ENCODE assay signal across 10 cellular contexts in the genomic region with DNA sequence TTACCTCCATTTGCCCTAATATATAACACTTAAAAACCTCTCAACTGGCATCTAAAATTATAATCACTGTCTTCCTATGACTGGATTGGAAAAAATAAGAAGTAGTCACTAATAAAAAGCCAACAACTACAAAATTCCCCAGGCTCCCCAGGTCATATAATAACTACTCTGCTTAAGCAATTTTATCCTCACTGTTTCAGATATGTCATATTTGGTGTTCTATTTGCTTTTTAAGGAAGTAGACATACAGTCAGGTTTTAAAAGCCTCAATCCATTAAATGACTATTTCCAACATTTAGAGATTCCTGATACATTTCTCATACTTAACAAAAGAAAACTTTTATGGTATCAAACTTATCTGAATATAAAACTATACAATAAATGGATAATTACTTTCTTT. TPM values are rescaled to one million over a fixed set of nuclear protein-coding genes. Genes with fewer than 3 reads are reported as not detected.
DNase-seq lines count a peak whose midpoint lies in the region; ATAC-seq and TF ChIP-seq lines count a peak whose summit lies in the region.
"Had no signal": no experiment of that assay in that cellular context is flagged by ENCODE, and none has a peak within 500 bp of the region (broad histone marks: within the 10 kb centered on the region; RNA-seq: fewer than 3 reads in every experiment).

No MANE protein-coding gene starts in this region.

- no peaks in the 10 kb centered on the region for H3K9me2 ChIP-seq in SK-N-SH
- no peaks in the 10 kb centered on the region for H3K9me2 ChIP-seq in neural cell (ENCODE audit: insufficient read depth, low read length)

- peak overlapping the region in 1 of 2 experiments; percentile 85; a peak in 2 of 4 replicates for H3K27ac ChIP-seq in SK-N-SH (ENCODE audit: low read depth in 2 of 2, low read length in 1 of 2)
- no peak overlapping the region for H3K27ac ChIP-seq in neural cell (ENCODE audit: low read length)

- H3K27ac Mint-ChIP-seq in activated naive CD8-positive, alpha-beta T cell treated with anti-CD3 and anti-CD28 coated beads for 36 hours, result no peak overlapping the region

- peaks cover 54% of the 10 kb centered on the region for H3K4me1 Mint-ChIP-seq in activated naive CD8-positive, alpha-beta T cell treated with anti-CD3 and anti-CD28 coated beads for 36 hours

- H3K9me3 Mint-ChIP-seq in activated naive CD8-positive, alpha-beta T cell treated with anti-CD3 and anti-CD28 coated beads for 36 hours, result no peaks in the 10 kb centered on the region

- H3K4me2 ChIP-seq in SK-N-SH (peak overlapping the region; percentile 78), neural cell (ENCODE audit: low read length) (peak overlapping the region; percentile 53)

- ATAC-seq in SK-N-SH treated with all-trans-retinoic acid at 6 μM for 48 hours (no peak), HG02852 (IDR thresholded peaks at IDR 0.05; ENCODE audit: unreplicated experiment) (no peak)

- TF ChIP-seq CTCF in SK-N-SH (IDR thresholded peaks at IDR 0.05) (no peak), neural cell (IDR thresholded peaks at IDR 0.05; ENCODE audit: poor library complexity, severe bottlenecking) (no peak)

- H4K20me1 ChIP-seq in SK-N-SH (ENCODE audit: insufficient read depth) (peaks cover 67% of the 10 kb centered on the region), neural cell (ENCODE audit: insufficient read depth) (no peaks in the 10 kb centered on the region)

- peaks cover 47% of the 10 kb centered on the region for H3F3A ChIP-seq in SK-N-SH (replicated peaks; ENCODE audit: insufficient read depth)
- peaks cover 8% of the 10 kb centered on the region for H3F3A ChIP-seq in neural cell (ENCODE audit: insufficient read depth, low read length, poor library complexity, severe bottlenecking)

- H3K4me1 ChIP-seq in SK-N-SH (ENCODE audit: control insufficient read depth in 1 of 2, insufficient read depth in 2 of 2, low read depth in 1 of 2, low read length in 1 of 2), result peaks cover 5 to 21% of the 10 kb centered on the region in 2 experiments; a peak in 3 of 4 replicates

- peak overlapping the region in 1 of 2 experiments; percentile 82; a peak in 3 of 4 replicates for H3K4me3 ChIP-seq in SK-N-SH (ENCODE audit: low read depth in 2 of 2, low read length in 1 of 2)
- peak overlapping the region; percentile 97 for H3K4me3 ChIP-seq in neural cell (ENCODE audit: low read length)

- no peak overlapping the region; the same call in 1 of the 2 replicates for H2AFZ ChIP-seq in SK-N-SH (ENCODE audit: low read depth)
- no peak overlapping the region for H2AFZ ChIP-seq in neural cell (ENCODE audit: low read depth, low read length)

- DNase-seq in SK-N-SH (no peak), Kasumi-1 (lab: John Stamatoyannopoulos, UW) (peak; percentile 28 to 40), NCI-H345 treated with DMSO at 0.1 percent for 48 hours (lab: John Stamatoyannopoulos, UW; ENCODE audit: unreplicated experiment) (no peak), NCI-H2107 (lab: John Stamatoyannopoulos, UW) (no peak)
- DNase-seq in activated naive CD8-positive, alpha-beta T cell treated with anti-CD3 and anti-CD28 coated beads for 36 hours, result no peak
- DNase-seq: hippocampal formation, NCI-H2227 treated with DMSO at 0.1 percent for 48 hours had no signal

- H3K4me3 Mint-ChIP-seq in activated naive CD8-positive, alpha-beta T cell treated with anti-CD3 and anti-CD28 coated beads for 36 hours, result peak overlapping the region; percentile 97

- POLR2A ChIA-PET in SK-N-SH (lab: Yijun Ruan, JAX), result interaction anchor here (1.2 kb wide), 1 partner anchor 39 kb away, joined by 3 read pairs; no protein-coding TSS in a partner anchor

- H3K9ac ChIP-seq in SK-N-SH, result peak overlapping the region; percentile 79; the same call in 1 of the 2 replicates
- H3K9ac ChIP-seq in neural cell (ENCODE audit: low read length), result no peak overlapping the region

- H3K9me3 ChIP-seq in SK-N-SH (no peaks in the 10 kb centered on the region), neural cell (ENCODE audit: low read length) (no peaks in the 10 kb centered on the region)

- peaks cover 38% of the 10 kb centered on the region for H3K36me3 Mint-ChIP-seq in activated naive CD8-positive, alpha-beta T cell treated with anti-CD3 and anti-CD28 coated beads for 36 hours

- CTCF ChIA-PET in SK-N-SH (lab: Yijun Ruan, JAX), result interaction anchor here (0.7 to 2.5 kb wide), 9 partner anchors 12 to 291 kb away, joined by 3 to 9 read pairs (median 4); no protein-coding TSS in a partner anchor

- TF ChIP-seq RAD21 in SK-N-SH (IDR thresholded peaks at IDR 0.05; ENCODE audit: low read length) (no peak), neural cell (conservative IDR thresholded peaks at IDR 0.05) (no peak)

- H3K79me2 ChIP-seq in SK-N-SH (ENCODE audit: insufficient read depth), result peaks cover 70% of the 10 kb centered on the region
- H3K79me2 ChIP-seq in neural cell (replicated peaks; ENCODE audit: insufficient read depth, low read length), result peaks cover 50% of the 10 kb centered on the region

- no peaks in the 10 kb centered on the region for H3K27me3 ChIP-seq in SK-N-SH (ENCODE audit: insufficient read depth)
- H3K27me3 ChIP-seq in neural cell (ENCODE audit: insufficient read depth, low read depth, low read length), result no peaks in the 10 kb centered on the region

- H3K27me3 Mint-ChIP-seq in activated naive CD8-positive, alpha-beta T cell treated with anti-CD3 and anti-CD28 coated beads for 36 hours, result no peaks in the 10 kb centered on the region

- TF ChIP-seq EP300 in SK-N-SH (IDR thresholded peaks at IDR 0.05; ENCODE audit: borderline replicate concordance in 1 of 2, low read depth in 1 of 2, low read length in 1 of 2) (no peak), neural cell (conservative IDR thresholded peaks at IDR 0.05; ENCODE audit: poor library complexity, severe bottlenecking) (no peak)

- H3K36me3 ChIP-seq in SK-N-SH (replicated peaks in 1 of 2; ENCODE audit: control insufficient read depth in 1 of 2, insufficient read depth in 2 of 2, low read length in 1 of 2) (peaks cover 12 to 27% of the 10 kb centered on the region in 2 experiments), neural cell (ENCODE audit: insufficient read depth, low read length) (no peaks in the 10 kb centered on the region)

TF ChIP-seq in SK-N-SH, 30 proteins besides CTCF, POLR2A, EP300 and RAD21:
- TF ChIP-seq NFIC (IDR thresholded peaks at IDR 0.05; ENCODE audit: borderline replicate concordance), result no peak
- TF ChIP-seq, protein P1, sequence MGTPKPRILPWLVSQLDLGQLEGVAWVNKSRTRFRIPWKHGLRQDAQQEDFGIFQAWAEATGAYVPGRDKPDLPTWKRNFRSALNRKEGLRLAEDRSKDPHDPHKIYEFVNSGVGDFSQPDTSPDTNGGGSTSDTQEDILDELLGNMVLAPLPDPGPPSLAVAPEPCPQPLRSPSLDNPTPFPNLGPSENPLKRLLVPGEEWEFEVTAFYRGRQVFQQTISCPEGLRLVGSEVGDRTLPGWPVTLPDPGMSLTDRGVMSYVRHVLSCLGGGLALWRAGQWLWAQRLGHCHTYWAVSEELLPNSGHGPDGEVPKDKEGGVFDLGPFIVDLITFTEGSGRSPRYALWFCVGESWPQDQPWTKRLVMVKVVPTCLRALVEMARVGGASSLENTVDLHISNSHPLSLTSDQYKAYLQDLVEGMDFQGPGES (IDR thresholded peaks at IDR 0.05; ENCODE audit: low read depth, low read length), result no peak
- TF ChIP-seq GABPA (IDR thresholded peaks at IDR 0.05; ENCODE audit: low read depth), result no peak

TF ChIP-seq in SK-N-SH treated with all-trans-retinoic acid at 6 μM for 48 hours, 23 proteins besides CTCF, POLR2A, EP300 and RAD21 (continues in another document):
- TF ChIP-seq GLIS3 (CRISPR knock-in tag; IDR thresholded peaks at IDR 0.05), result no peak
- no peak for TF ChIP-seq ZNF565 (CRISPR knock-in tag; conservative IDR thresholded peaks at IDR 0.05; ENCODE audit: low read depth)

TF ChIP-seq in neural cell, 6 proteins besides CTCF, POLR2A, EP300 and RAD21 (continues in another document):
- TF ChIP-seq EZH2 (IDR thresholded peaks at IDR 0.05; ENCODE audit: borderline replicate concordance, insufficient read depth, low read length, poor library complexity, severe bottlenecking) (no peak), SMC3 (conservative IDR thresholded peaks at IDR 0.05; ENCODE audit: poor library complexity) (no peak), POLR2AphosphoS5 (IDR thresholded peaks at IDR 0.05) (no peak)

RNA-seq across cellular contexts. Expression of gene H2AZ2, which starts 2.4 kb away (rescaled TPM):
- polyA plus RNA-seq in SK-N-SH (2012; rRNA removed) (207 and 389 TPM in 2 replicates), neural cell (152 and 182 TPM in 2 replicates)
- polyA plus RNA-seq in SK-N-SH (2012; cell fraction: cytosol; rRNA removed), result 318 and 348 TPM in 2 replicates
- 80.0 and 111 TPM in 2 replicates for polyA plus RNA-seq in SK-N-SH (2012; cell fraction: nucleus; rRNA removed)
- total RNA-seq in activated naive CD8-positive, alpha-beta T cell treated with anti-CD3 and anti-CD28 coated beads for 36 hours, result 100 to 1,000 TPM; 291 to 305 TPM
- polyA minus RNA-seq in neural cell, result 212 and 242 TPM in 2 replicates

RNA-seq across cellular contexts. Expression of gene PURB, which starts 39.9 kb away (rescaled TPM):
- polyA plus RNA-seq in SK-N-SH (2012; rRNA removed) (4.1 and 4.8 TPM in 2 replicates), neural cell (12.9 and 14.7 TPM in 2 replicates)
- polyA plus RNA-seq in SK-N-SH (2012; cell fraction: cytosol; rRNA removed), result 7.9 and 8.7 TPM in 2 replicates
- 3.3 and 5.1 TPM in 2 replicates for polyA plus RNA-seq in SK-N-SH (2012; cell fraction: nucleus; rRNA removed)
- 10 to 100 TPM; 30.1 to 31.5 TPM for total RNA-seq in activated naive CD8-positive, alpha-beta T cell treated with anti-CD3 and anti-CD28 coated beads for 36 hours
- 34.3 and 35.4 TPM in 2 replicates for polyA minus RNA-seq in neural cell

RNA-seq across cellular contexts. Expression of gene PPIA, which starts 49.0 kb away (rescaled TPM):
- polyA plus RNA-seq in SK-N-SH (2012; rRNA removed) (6,239 and 6,267 TPM in 2 replicates), neural cell (2,762 and 2,769 TPM in 2 replicates)
- 7,289 and 8,124 TPM in 2 replicates for polyA plus RNA-seq in SK-N-SH (2012; cell fraction: cytosol; rRNA removed)
- polyA plus RNA-seq in SK-N-SH (2012; cell fraction: nucleus; rRNA removed), result 2,405 and 2,816 TPM in 2 replicates
- total RNA-seq in activated naive CD8-positive, alpha-beta T cell treated with anti-CD3 and anti-CD28 coated beads for 36 hours, result 1,000 to 10,000 TPM; 3,010 to 3,071 TPM
- 790 and 911 TPM in 2 replicates for polyA minus RNA-seq in neural cell

Comparison
In these comparisons a context has a peak if more than half of its experiments do, and no peak if none do; other contexts are left out.
1. DNase-seq: peak in Kasumi-1 (2 of 2); none in SK-N-SH (single experiment), activated naive CD8-positive, alpha-beta T cell treated with anti-CD3 and anti-CD28 coated beads for 36 hours (single experiment), NCI-H345 treated with DMSO at 0.1 percent for 48 hours (single experiment) and NCI-H2107 (single experiment).